ENCODE assay signal across 16 cellular contexts in the genomic region with DNA sequence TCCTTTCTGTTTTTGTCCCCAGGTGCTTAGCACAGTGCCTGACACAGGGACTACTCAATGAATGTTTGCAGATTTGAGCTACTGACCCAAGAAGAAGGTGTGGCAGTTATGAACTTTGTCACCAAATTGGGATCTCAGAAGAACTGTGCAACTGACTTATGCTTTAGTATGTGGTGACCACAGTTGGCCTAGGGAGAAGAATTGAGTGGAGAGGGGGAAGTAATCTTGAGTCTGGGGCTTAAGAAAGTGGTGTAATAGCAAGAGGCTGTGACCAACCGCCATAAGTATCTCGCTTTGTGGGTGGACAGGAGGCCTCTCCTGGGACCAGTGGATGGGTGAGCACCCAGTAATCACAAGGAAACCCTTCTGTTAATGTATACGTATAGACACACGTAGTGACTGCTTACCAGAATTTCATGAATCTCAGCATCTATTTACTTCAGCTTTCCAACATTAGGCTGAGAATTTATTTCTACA. TPM values are rescaled to one million over a fixed set of nuclear protein-coding genes. Genes with fewer than 3 reads are reported as not detected.
A peak's percentile ranks its signal among the peaks of the same experiment; 100 is the strongest.
DNase-seq lines count a peak whose midpoint lies in the region; ATAC-seq and TF ChIP-seq lines count a peak whose summit lies in the region.
"Had no signal": no experiment of that assay in that cellular context is flagged by ENCODE, and none has a peak within 500 bp of the region (broad histone marks: within the 10 kb centered on the region; RNA-seq: fewer than 3 reads in every experiment).

No MANE protein-coding gene starts in this region.

- TF ChIP-seq CTCF in endothelial cell (IDR thresholded peaks at IDR 0.05; ENCODE audit: unreplicated experiment): no peak

- H3K36me3 Mint-ChIP-seq in stimulated activated naive CD8-positive, alpha-beta T cell treated with anti-CD3 and anti-CD28 coated beads, Interleukin-15, Interleukin-2, amounts not matched to agents 100 ng/mL and 50 ng/mL, for 24 hours (ENCODE audit: low read depth): peaks cover 18% of the 10 kb centered on the region
- H3K36me3 Mint-ChIP-seq in endothelial cell (ENCODE audit: low read depth, unreplicated experiment): no peaks in the 10 kb centered on the region

- H3K4me3 Mint-ChIP-seq in stimulated activated naive CD8-positive, alpha-beta T cell treated with anti-CD3 and anti-CD28 coated beads, Interleukin-15, Interleukin-2, amounts not matched to agents 100 ng/mL and 50 ng/mL, for 24 hours: no peak overlapping the region
- H3K4me3 Mint-ChIP-seq in stimulated activated naive CD8-positive, alpha-beta T cell treated with anti-CD3 and anti-CD28 coated beads, Interleukin-15, amount 100 ng/mL, for 72 hours: peak overlapping the region in 1 of 2 donors; percentile 11
- H3K4me3 Mint-ChIP-seq in endothelial cell (ENCODE audit: unreplicated experiment): no peak overlapping the region

- no peaks in the 10 kb centered on the region for H3K9me3 Mint-ChIP-seq in stimulated activated naive CD8-positive, alpha-beta T cell treated with anti-CD3 and anti-CD28 coated beads, Interleukin-15, Interleukin-2, amounts not matched to agents 100 ng/mL and 50 ng/mL, for 24 hours
- H3K9me3 Mint-ChIP-seq in stimulated activated naive CD8-positive, alpha-beta T cell treated with anti-CD3 and anti-CD28 coated beads, Interleukin-15, amount 100 ng/mL, for 72 hours: no peaks in the 10 kb centered on the region
- no peaks in the 10 kb centered on the region for H3K9me3 Mint-ChIP-seq in endothelial cell (ENCODE audit: unreplicated experiment)
- H3K9me3 Mint-ChIP-seq: activated naive CD4-positive, alpha-beta T cell treated with anti-CD3 and anti-CD28 coated beads, Interleukin-2, amount 50 U/mL, for 72 hours had no signal

- no peak for DNase-seq in stimulated activated naive CD8-positive, alpha-beta T cell treated with anti-CD3 and anti-CD28 coated beads, Interleukin-15, amount 100 ng/mL, for 72 hours
- DNase-seq in SKM-1 treated with dmso at 0.1 percent for 144 hours (lab: John Stamatoyannopoulos, UW; ENCODE audit: unreplicated experiment) (peak; percentile 91), endothelial cell (ENCODE audit: low spot score) (no peak), NCI-H1417 treated with DMSO at 0.1 percent for 48 hours (lab: John Stamatoyannopoulos, UW) (no peak), NCI-H146 treated with DMSO at 0.1 percent for 48 hours (lab: John Stamatoyannopoulos, UW; ENCODE audit: unreplicated experiment) (no peak), EL (no peak)
- DNase-seq: DMS153, gastrocnemius medialis, IMR-90, NCI-H146 had no signal

- peak overlapping the region; percentile 4 for H3K27ac Mint-ChIP-seq in stimulated activated naive CD8-positive, alpha-beta T cell treated with anti-CD3 and anti-CD28 coated beads, Interleukin-15, Interleukin-2, amounts not matched to agents 100 ng/mL and 50 ng/mL, for 24 hours
- H3K27ac Mint-ChIP-seq in stimulated activated naive CD8-positive, alpha-beta T cell treated with anti-CD3 and anti-CD28 coated beads, Interleukin-15, amount 100 ng/mL, for 72 hours: no peak overlapping the region
- peak overlapping the region; percentile 86 for H3K27ac Mint-ChIP-seq in endothelial cell (ENCODE audit: unreplicated experiment)

- H3K27me3 Mint-ChIP-seq in stimulated activated naive CD8-positive, alpha-beta T cell treated with anti-CD3 and anti-CD28 coated beads, Interleukin-15, Interleukin-2, amounts not matched to agents 100 ng/mL and 50 ng/mL, for 24 hours: no peaks in the 10 kb centered on the region
- H3K27me3 Mint-ChIP-seq in stimulated activated naive CD8-positive, alpha-beta T cell treated with anti-CD3 and anti-CD28 coated beads, Interleukin-15, amount 100 ng/mL, for 72 hours: no peaks in the 10 kb centered on the region
- peaks cover 2% of the 10 kb centered on the region for H3K27me3 Mint-ChIP-seq in endothelial cell (ENCODE audit: unreplicated experiment)

- H3K4me1 Mint-ChIP-seq in stimulated activated naive CD8-positive, alpha-beta T cell treated with anti-CD3 and anti-CD28 coated beads, Interleukin-15, Interleukin-2, amounts not matched to agents 100 ng/mL and 50 ng/mL, for 24 hours (ENCODE audit: low read depth): peaks cover 94% of the 10 kb centered on the region
- H3K4me1 Mint-ChIP-seq in stimulated activated naive CD8-positive, alpha-beta T cell treated with anti-CD3 and anti-CD28 coated beads, Interleukin-15, amount 100 ng/mL, for 72 hours: peaks cover 93% of the 10 kb centered on the region
- peaks cover 56% of the 10 kb centered on the region for H3K4me1 Mint-ChIP-seq in endothelial cell (ENCODE audit: unreplicated experiment)

- no peak for ATAC-seq in stimulated activated naive CD8-positive, alpha-beta T cell treated with anti-CD3 and anti-CD28 coated beads, Interleukin-15, amount 100 ng/mL, for 72 hours
- ATAC-seq in GM21423 (IDR thresholded peaks at IDR 0.05; ENCODE audit: unreplicated experiment): no peak
- ATAC-seq: gastrocnemius medialis, HCT116 had no signal

RNA-seq across cellular contexts. Expression of a gene that starts 12.7 kb away (rescaled TPM):
- total RNA-seq in endothelial cell (ENCODE audit: unreplicated experiment): 0.82 TPM
- total RNA-seq: cardiac muscle cell, IMR-90 had no signal

RNA-seq across cellular contexts. Expression of a gene that starts 44.3 kb away (rescaled TPM):
- total RNA-seq in endothelial cell (ENCODE audit: unreplicated experiment): 1.8 TPM
- total RNA-seq: gastrocnemius medialis, IMR-90, osteoblast had no signal

Comparison
In these comparisons a context has a peak if more than half of its experiments do, and no peak if none do; other contexts are left out.
1. H3K27ac Mint-ChIP-seq: peak in stimulated activated naive CD8-positive, alpha-beta T cell treated with anti-CD3 and anti-CD28 coated beads, Interleukin-15, Interleukin-2, amounts not matched to agents 100 ng/mL and 50 ng/mL, for 24 hours (single experiment) and endothelial cell (single experiment); none in stimulated activated naive CD8-positive, alpha-beta T cell treated with anti-CD3 and anti-CD28 coated beads, Interleukin-15, amount 100 ng/mL, for 72 hours (0 of 2).